7 cellular contexts compared by ENCODE assay signal in the genomic region with DNA sequence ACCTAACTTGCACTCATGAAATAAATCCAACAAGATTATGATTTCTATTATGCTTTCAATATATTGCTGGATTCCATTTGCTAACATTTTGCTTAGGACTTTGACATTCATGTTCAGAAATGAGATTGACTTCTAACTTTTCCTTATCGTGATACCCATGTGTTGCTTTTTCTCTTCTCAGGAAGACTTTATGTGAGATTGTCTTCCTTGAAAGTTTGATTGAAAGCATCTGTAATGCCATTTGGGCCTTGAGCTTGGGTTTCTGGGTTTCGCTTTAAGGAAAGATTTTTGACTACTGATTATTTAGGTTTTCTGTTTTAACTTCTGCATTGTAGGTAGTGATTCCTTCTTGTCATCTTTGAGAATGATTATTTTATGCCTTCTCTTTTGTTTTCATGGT.
"Had no signal": no experiment of that assay in that cellular context is flagged by ENCODE, and none has a peak within 500 bp of the region (broad histone marks: within the 10 kb centered on the region; RNA-seq: fewer than 3 reads in every experiment).

No MANE protein-coding gene starts in this region.

- FAIRE-seq: H1, H54, HTR-8/SVneo had no signal

- DNase-seq: H9, HCEC 1CT, KBM-7 had no signal

- ATAC-seq: GM23338 had no signal

- H3K4me2 ChIP-seq: GM23338 had no signal

- H3K4me3 ChIP-seq: GM23338 had no signal

- H2AFZ ChIP-seq: GM23338 had no signal
